In the genomic region with DNA sequence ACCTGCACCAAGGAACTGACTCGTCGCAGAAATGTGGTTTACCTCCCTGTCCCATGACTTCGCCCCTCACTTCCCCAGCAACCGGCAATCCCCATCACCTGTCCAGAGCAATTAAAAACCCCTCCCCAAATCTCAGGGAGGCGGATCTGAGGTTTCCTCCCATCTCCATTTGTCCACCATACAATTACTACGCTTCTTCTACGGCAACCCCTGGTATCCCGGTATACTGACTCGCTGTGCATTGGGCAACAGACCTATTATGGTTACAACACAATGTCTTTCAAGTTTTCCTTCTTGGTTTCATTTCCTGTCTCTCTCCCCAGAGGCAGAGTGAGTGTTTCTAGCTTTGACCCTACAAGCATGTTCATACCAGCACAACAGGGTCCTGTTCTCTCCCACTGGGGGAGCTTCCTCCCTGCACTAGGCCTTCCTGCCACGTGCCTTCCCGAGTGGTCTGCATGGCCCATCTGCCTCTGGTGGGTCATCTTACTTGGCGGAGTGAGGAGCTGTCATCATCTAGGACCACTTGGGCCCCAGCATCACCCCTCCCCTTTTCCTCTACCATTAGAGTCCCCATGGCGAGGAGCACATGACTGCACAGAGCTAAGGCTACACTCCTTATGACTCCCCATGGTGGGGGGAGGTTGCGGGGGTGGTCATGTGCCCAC, we compare ENCODE assay signal across 8 cellular contexts. TPM values are rescaled to one million over a fixed set of nuclear protein-coding genes. Genes with fewer than 3 reads are reported as not detected.
DNase-seq lines count a peak whose midpoint lies in the region; ATAC-seq and TF ChIP-seq lines count a peak whose summit lies in the region.

No MANE protein-coding gene starts in this region.

- no peaks in the 10 kb centered on the region for H3K27me3 Mint-ChIP-seq in effector memory CD8-positive, alpha-beta T cell

- H3K4me3 Mint-ChIP-seq in effector memory CD8-positive, alpha-beta T cell: no peak overlapping the region

- peaks cover 38 to 52% (median 43%) of the 10 kb centered on the region in 3 donors for H3K36me3 ChIP-seq in skeletal muscle tissue (ENCODE audit: control insufficient read depth in 3 of 3, insufficient read depth in 3 of 3, low read length in 3 of 3)

- H3K36me3 Mint-ChIP-seq in effector memory CD8-positive, alpha-beta T cell (ENCODE audit: insufficient read depth): peaks cover 47% of the 10 kb centered on the region

- no peak overlapping the region for H3K4me3 ChIP-seq in AG10803 (ENCODE audit: low read length)
- H3K4me3 ChIP-seq in skeletal muscle tissue (ENCODE audit: low read length in 3 of 3): no peak overlapping the region

- no peaks in the 10 kb centered on the region for H3K9me3 Mint-ChIP-seq in effector memory CD8-positive, alpha-beta T cell

- no peak for ATAC-seq in effector memory CD8-positive, alpha-beta T cell (replicated peaks)
- no peak for ATAC-seq in HG02763 (IDR thresholded peaks at IDR 0.05; ENCODE audit: unreplicated experiment)

- H3K9me3 ChIP-seq in skeletal muscle tissue (ENCODE audit: control insufficient read depth in 3 of 3, low read length in 3 of 3): no peaks in the 10 kb centered on the region

- H3K27ac ChIP-seq in skeletal muscle tissue (ENCODE audit: low read depth, low read length): peak overlapping the region; percentile 28

- TF ChIP-seq CTCF in AG10803 (conservative IDR thresholded peaks at IDR 0.05; ENCODE audit: low read length): no peak
- no peak for TF ChIP-seq CTCF in GM20000 (IDR thresholded peaks at IDR 0.05; ENCODE audit: extremely low read depth, missing control alignments)

- no peaks in the 10 kb centered on the region for H3K27me3 ChIP-seq in skeletal muscle tissue (ENCODE audit: control insufficient read depth in 3 of 3, insufficient read depth in 3 of 3, low read length in 3 of 3)

- peak overlapping the region; percentile 21 to 26 for H3K27ac Mint-ChIP-seq in effector memory CD8-positive, alpha-beta T cell

- H3K4me1 Mint-ChIP-seq in effector memory CD8-positive, alpha-beta T cell (ENCODE audit: low read depth in 2 of 2): peaks cover 10 to 12% of the 10 kb centered on the region in 2 donors

- H3K9ac ChIP-seq in skeletal muscle tissue (ENCODE audit: low read depth in 1 of 3, low read length in 3 of 3): no peak overlapping the region

- peak; percentile 76 for DNase-seq in AG10803 (ENCODE audit: low read depth)
- peak; percentile 56 for DNase-seq in GM20000 (ENCODE audit: low spot score)
- DNase-seq in NCI-H226: peak; percentile 63
- no peak for DNase-seq in effector memory CD8-positive, alpha-beta T cell
- DNase-seq in DMS153 treated with DMSO at 0.1 percent for 48 hours (lab: John Stamatoyannopoulos, UW; ENCODE audit: unreplicated experiment): no peak
- DNase-seq in NCI-H510A treated with DMSO at 0.1 percent for 48 hours (lab: John Stamatoyannopoulos, UW): no peak

- peaks cover 3 to 11% (median 8%) of the 10 kb centered on the region in 3 donors for H3K4me1 ChIP-seq in skeletal muscle tissue (ENCODE audit: control insufficient read depth in 3 of 3, insufficient read depth in 3 of 3, low read length in 3 of 3)

RNA-seq across cellular contexts. Expression of a gene that starts 30.3 kb away (rescaled TPM):
- 148 TPM for total RNA-seq in skeletal muscle tissue

RNA-seq across cellular contexts. Expression of a gene that starts 34.8 kb away (rescaled TPM):
- total RNA-seq in skeletal muscle tissue: 11.5 TPM

Comparison
In these comparisons a context has a peak if more than half of its experiments do, and no peak if none do; other contexts are left out.
1. DNase-seq: peak in AG10803 (single experiment), GM20000 (single experiment) and NCI-H226 (single experiment); none in effector memory CD8-positive, alpha-beta T cell (0 of 3), DMS153 treated with DMSO at 0.1 percent for 48 hours (single experiment) and NCI-H510A treated with DMSO at 0.1 percent for 48 hours (single experiment).